In the genomic region with DNA sequence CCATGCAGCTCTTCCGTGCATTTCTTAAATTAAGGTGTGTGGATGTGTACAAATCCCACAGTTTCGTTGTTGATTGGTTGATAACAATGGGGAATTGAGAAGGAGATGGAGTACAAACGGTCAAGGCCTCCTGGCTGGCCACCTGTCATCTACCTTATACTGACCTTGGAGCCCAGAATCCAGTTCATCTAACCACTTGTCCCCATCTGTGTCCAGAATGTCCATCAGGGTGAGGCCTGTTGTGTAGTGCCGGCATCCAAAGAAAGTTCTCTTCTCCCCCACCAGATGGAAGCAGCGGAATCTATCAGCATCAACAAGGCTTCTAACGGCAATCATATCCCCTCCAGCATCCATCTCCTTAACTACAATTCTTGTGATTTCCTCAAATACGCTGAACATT, we compare ENCODE assay signal across 13 cellular contexts. TPM values are rescaled to one million over a fixed set of nuclear protein-coding genes. Genes with fewer than 3 reads are reported as not detected.
DNase-seq lines count a peak whose midpoint lies in the region; ATAC-seq and TF ChIP-seq lines count a peak whose summit lies in the region.
"Had no signal": no experiment of that assay in that cellular context is flagged by ENCODE, and none has a peak within 500 bp of the region (broad histone marks: within the 10 kb centered on the region; RNA-seq: fewer than 3 reads in every experiment).

No MANE protein-coding gene starts in this region.

- no peaks in the 10 kb centered on the region for H3K27me3 Mint-ChIP-seq in activated naive CD8-positive, alpha-beta T cell treated with anti-CD3 and anti-CD28 coated beads for 36 hours

- no peak overlapping the region for H3K4me3 Mint-ChIP-seq in activated naive CD8-positive, alpha-beta T cell treated with anti-CD3 and anti-CD28 coated beads for 36 hours

- 83% methylated on average over 7 of the region's 7 CpGs for WGBS in right cardiac atrium
- WGBS in trophoblast cell (ENCODE audit: extremely low coverage, insufficient coverage, insufficient read length), result no CpG with 5 or more reads among the region's 7 CpGs

- no peak overlapping the region for H2BK12ac ChIP-seq in trophoblast cell (ENCODE audit: low read length)

- H3K18ac ChIP-seq in trophoblast cell (ENCODE audit: low read length), result no peak overlapping the region

- no peak overlapping the region for H3K4me3 ChIP-seq in left ventricle myocardium inferior
- no peak overlapping the region for H3K4me3 ChIP-seq in right cardiac atrium (ENCODE audit: low read length)
- H3K4me3 ChIP-seq in kidney epithelial cell (ENCODE audit: low read depth, low read length), result no peak overlapping the region
- H3K4me3 ChIP-seq in trophoblast cell (ENCODE audit: low read depth, low read length), result no peak overlapping the region
- H3K4me3 ChIP-seq: ascending aorta, SK-N-MC, spleen had no signal

- no peaks in the 10 kb centered on the region for H3K27me3 ChIP-seq in left ventricle myocardium inferior (ENCODE audit: low read depth)
- no peaks in the 10 kb centered on the region for H3K27me3 ChIP-seq in right cardiac atrium (ENCODE audit: control insufficient read depth, insufficient read depth)
- H3K27me3 ChIP-seq in kidney epithelial cell (ENCODE audit: control insufficient read depth, insufficient read depth, low read length), result no peaks in the 10 kb centered on the region
- H3K27me3 ChIP-seq in trophoblast cell (ENCODE audit: insufficient read depth, low read length), result no peaks in the 10 kb centered on the region
- H3K27me3 ChIP-seq: ascending aorta, spleen had no signal

- no peak overlapping the region for H4K12ac ChIP-seq in trophoblast cell (ENCODE audit: low read depth, low read length)

- no peaks in the 10 kb centered on the region for H3K79me2 ChIP-seq in trophoblast cell (ENCODE audit: control insufficient read depth, insufficient read depth, low read length, poor library complexity)

- H2AFZ ChIP-seq in trophoblast cell (ENCODE audit: insufficient read depth, low read length, poor library complexity), result no peak overlapping the region

- no peak overlapping the region for H4K8ac ChIP-seq in trophoblast cell (ENCODE audit: low read depth, low read length)

- H3K36me3 Mint-ChIP-seq in activated naive CD8-positive, alpha-beta T cell treated with anti-CD3 and anti-CD28 coated beads for 36 hours, result peaks cover 45% of the 10 kb centered on the region

- no peaks in the 10 kb centered on the region for H3K79me1 ChIP-seq in trophoblast cell (ENCODE audit: low read length)

- no peak overlapping the region for H3K27ac ChIP-seq in left ventricle myocardium inferior (replicated peaks)
- H3K27ac ChIP-seq in right cardiac atrium (ENCODE audit: low read length), result no peak overlapping the region
- H3K27ac ChIP-seq in trophoblast cell (ENCODE audit: low read depth, low read length), result no peak overlapping the region
- H3K27ac ChIP-seq: ascending aorta, SK-N-MC, spleen had no signal

- H3K4me2 ChIP-seq in trophoblast cell (ENCODE audit: low read length), result no peak overlapping the region

- no peak overlapping the region for H3K9ac ChIP-seq in trophoblast cell (ENCODE audit: low read length)

- no peak overlapping the region for H4K91ac ChIP-seq in trophoblast cell (ENCODE audit: low read depth, low read length)

- H3K4ac ChIP-seq in trophoblast cell (ENCODE audit: low read depth, low read length), result no peak overlapping the region

- peak; percentile 24 for TF ChIP-seq CTCF in left ventricle myocardium inferior (IDR thresholded peaks at IDR 0.05; ENCODE audit: borderline replicate concordance)
- TF ChIP-seq CTCF in kidney epithelial cell (IDR thresholded peaks at IDR 0.05; ENCODE audit: insufficient read depth, low read length, poor library complexity, severe bottlenecking), result peak; percentile 7

- H3K23ac ChIP-seq in trophoblast cell (ENCODE audit: low read length), result no peak overlapping the region

- H3K4me1 Mint-ChIP-seq in activated naive CD8-positive, alpha-beta T cell treated with anti-CD3 and anti-CD28 coated beads for 36 hours, result peaks cover 46% of the 10 kb centered on the region

- no peak overlapping the region for H3K14ac ChIP-seq in trophoblast cell (ENCODE audit: low read length)

- DNase-seq in left ventricle myocardium inferior (no peak), right cardiac atrium (no peak), kidney epithelial cell (ENCODE audit: low read depth) (no peak), trophoblast cell (no peak), OCI-M1 (lab: John Stamatoyannopoulos, UW) (no peak), NCI-H1436 treated with DMSO at 0.1 percent for 48 hours (lab: John Stamatoyannopoulos, UW) (no peak)
- no peak for DNase-seq in activated naive CD8-positive, alpha-beta T cell treated with anti-CD3 and anti-CD28 coated beads for 36 hours
- DNase-seq: activated CD4-positive, alpha-beta T cell treated with anti-CD3 and anti-CD28 coated beads, Interleukin-2, amount 50 U/mL, for 4 hours; NCI-H446 treated with DMSO at 0.1 percent for 48 hours; spleen had no signal

- peak overlapping the region; percentile 5 for H3K27ac Mint-ChIP-seq in activated naive CD8-positive, alpha-beta T cell treated with anti-CD3 and anti-CD28 coated beads for 36 hours

- ATAC-seq in right cardiac atrium (no peak), HG03135 (IDR thresholded peaks at IDR 0.05; ENCODE audit: unreplicated experiment) (no peak)

- no peaks in the 10 kb centered on the region for H3K9me3 ChIP-seq in left ventricle myocardium inferior (replicated peaks)
- H3K9me3 ChIP-seq in right cardiac atrium (ENCODE audit: control insufficient read depth, low read length), result no peaks in the 10 kb centered on the region
- H3K9me3 ChIP-seq in trophoblast cell (ENCODE audit: insufficient read depth, low read depth, low read length), result no peaks in the 10 kb centered on the region
- H3K9me3 ChIP-seq: ascending aorta, spleen had no signal

- no peaks in the 10 kb centered on the region for H3K4me1 ChIP-seq in left ventricle myocardium inferior
- H3K4me1 ChIP-seq in right cardiac atrium (ENCODE audit: control insufficient read depth, insufficient read depth, low read length), result no peaks in the 10 kb centered on the region
- H3K4me1 ChIP-seq in trophoblast cell (ENCODE audit: control insufficient read depth in 1 of 2, insufficient read depth in 2 of 2, low read length in 2 of 2), result no peaks in the 10 kb centered on the region
- H3K4me1 ChIP-seq: ascending aorta had no signal

- peaks cover 24% of the 10 kb centered on the region for H3K36me3 ChIP-seq in left ventricle myocardium inferior
- H3K36me3 ChIP-seq in kidney epithelial cell (ENCODE audit: control insufficient read depth, insufficient read depth, low read length), result no peaks in the 10 kb centered on the region
- H3K36me3 ChIP-seq in trophoblast cell (ENCODE audit: control insufficient read depth in 1 of 2, insufficient read depth in 2 of 2, low read length in 2 of 2), result peaks cover 24 to 27% of the 10 kb centered on the region in 2 experiments

- H3K9me3 Mint-ChIP-seq in activated naive CD8-positive, alpha-beta T cell treated with anti-CD3 and anti-CD28 coated beads for 36 hours, result no peaks in the 10 kb centered on the region

- intact Hi-C loops in left ventricle myocardium inferior (cut with micrococcal nuclease) (no loop called here), right cardiac atrium (cut with DNase I) (no loop called here)

- no peak overlapping the region for H2BK5ac ChIP-seq in trophoblast cell (ENCODE audit: low read depth, low read length, poor library complexity)

- no peak overlapping the region for H2BK120ac ChIP-seq in trophoblast cell (ENCODE audit: insufficient read depth, low read length, poor library complexity)

- H2AK5ac ChIP-seq in trophoblast cell (ENCODE audit: low read length), result no peak overlapping the region

RNA-seq across cellular contexts. Expression of gene GSDMB, which starts 1.5 kb away (rescaled TPM):
- total RNA-seq in left ventricle myocardium inferior (2.8 TPM), right cardiac atrium (1 to 10 TPM; 1.9 to 2.9 (median 2.4) TPM), kidney epithelial cell (3.8 TPM in 2 replicates)
- polyA plus RNA-seq in right cardiac atrium, result 1.8 TPM
- 1 to 10 TPM; 7.6 to 8.7 TPM for total RNA-seq in activated naive CD8-positive, alpha-beta T cell treated with anti-CD3 and anti-CD28 coated beads for 36 hours
- polyA plus RNA-seq in trophoblast cell (2013), result 6.6 and 7.8 TPM in 2 replicates

RNA-seq across cellular contexts. Expression of gene ORMDL3, which starts 10.5 kb away (rescaled TPM):
- 44.7 TPM for total RNA-seq in left ventricle myocardium inferior
- 10 to 100 TPM; 37.0 to 42.3 (median 39.3) TPM for total RNA-seq in right cardiac atrium
- polyA plus RNA-seq in right cardiac atrium, result 46.6 TPM
- total RNA-seq in activated naive CD8-positive, alpha-beta T cell treated with anti-CD3 and anti-CD28 coated beads for 36 hours, result 10 to 100 TPM; 59.1 to 62.3 TPM
- total RNA-seq in kidney epithelial cell, result 37.9 and 38.5 TPM in 2 replicates
- polyA plus RNA-seq in trophoblast cell (2013), result 85.4 and 86.5 TPM in 2 replicates

RNA-seq across cellular contexts. Expression of gene LRRC3C, which starts 10.6 kb away (rescaled TPM):
- total RNA-seq in left ventricle myocardium inferior, result not detected
- not detected for total RNA-seq in right cardiac atrium
- not detected for polyA plus RNA-seq in right cardiac atrium
- total RNA-seq in activated naive CD8-positive, alpha-beta T cell treated with anti-CD3 and anti-CD28 coated beads for 36 hours, result not detected
- total RNA-seq in kidney epithelial cell, result not detected in 2 replicates
- polyA plus RNA-seq in trophoblast cell (2013), result not detected in 2 replicates
- total RNA-seq: ascending aorta, spleen had no signal

RNA-seq across cellular contexts. Expression of gene GSDMA, which starts 45.9 kb away (rescaled TPM):
- total RNA-seq in left ventricle myocardium inferior (0.66 TPM), right cardiac atrium (under 1 TPM in 3 of 4 donors, not detected in 1; 0.29 to 0.97 (median 0.53) TPM), kidney epithelial cell (not detected in 2 replicates)
- polyA plus RNA-seq in right cardiac atrium, result not detected
- under 1 TPM; 0.14 to 0.16 TPM for total RNA-seq in activated naive CD8-positive, alpha-beta T cell treated with anti-CD3 and anti-CD28 coated beads for 36 hours
- not detected in 2 replicates for polyA plus RNA-seq in trophoblast cell (2013)
- total RNA-seq: ascending aorta had no signal

RNA-seq across cellular contexts. Expression of gene ZPBP2, which starts 48.9 kb away (rescaled TPM):
- total RNA-seq in left ventricle myocardium inferior (not detected), right cardiac atrium (not detected), kidney epithelial cell (not detected in 2 replicates)
- polyA plus RNA-seq in right cardiac atrium, result not detected
- total RNA-seq in activated naive CD8-positive, alpha-beta T cell treated with anti-CD3 and anti-CD28 coated beads for 36 hours, result not detected
- polyA plus RNA-seq in trophoblast cell (2013), result not detected in 2 replicates
- total RNA-seq: ascending aorta had no signal
